In genomic region chr16:83952940-83953795, GRCh38 we compare ENCODE assay signal across 1 cellular context.
A peak's percentile ranks its signal among the peaks of the same experiment; 100 is the strongest.
TF ChIP-seq lines count a peak whose summit lies in the region.

OSGIN1 (plus strand) TSS chr16:83953240; CDS start chr16:83957672, 4,432 bp downstream.

TF ChIP-seq in K562, 482 proteins besides CTCF, POLR2A, EP300 and RAD21 (continued from another document and continues in another):
- TF ChIP-seq BRF2 (IDR thresholded peaks at IDR 0.05; ENCODE audit: borderline replicate concordance, insufficient read depth, insufficient read length): no peak
- TF ChIP-seq ZBTB34 (CRISPR knock-in tag; IDR thresholded peaks at IDR 0.05): no peak
- no peak for TF ChIP-seq EHMT2 (IDR thresholded peaks at IDR 0.05)
- TF ChIP-seq ZNF764 (CRISPR knock-in tag; IDR thresholded peaks at IDR 0.05; ENCODE audit: low read depth): no peak
- peak; percentile 88 for TF ChIP-seq POLR2G (IDR thresholded peaks at IDR 0.05; ENCODE audit: low read depth, low read length)
- peak; percentile 79; the same call in 1 of the 2 replicates for TF ChIP-seq HDAC2 (IDR thresholded peaks at IDR 0.05)
- TF ChIP-seq STAG1 (CRISPR knock-in tag; IDR thresholded peaks at IDR 0.05; ENCODE audit: borderline replicate concordance): no peak
- no peak for TF ChIP-seq KLF13 (tag; IDR thresholded peaks at IDR 0.05; ENCODE audit: borderline replicate concordance, low read depth)
- TF ChIP-seq POU5F1 (IDR thresholded peaks at IDR 0.05; ENCODE audit: borderline replicate concordance, low read depth, low read length, partially characterized antibody): no peak
- TF ChIP-seq HNRNPH1 (optimal IDR thresholded peaks at IDR 0.05; ENCODE audit: low read depth, low read length): no peak
- TF ChIP-seq SNAPC5 (CRISPR knock-in tag; IDR thresholded peaks at IDR 0.05): no peak
- no peak for TF ChIP-seq KLF16 (IDR thresholded peaks at IDR 0.05)
- 0 out of 2 replicates have a peak, but pooled peaks have one; percentile 82 for TF ChIP-seq ZNF165 (CRISPR knock-in tag; IDR thresholded peaks at IDR 0.05; ENCODE audit: borderline replicate concordance)
- TF ChIP-seq ZC3H4 (CRISPR knock-in tag; IDR thresholded peaks at IDR 0.05; ENCODE audit: borderline replicate concordance): no peak
- no peak for TF ChIP-seq NCOA4 (IDR thresholded peaks at IDR 0.05; ENCODE audit: partially characterized antibody)
- TF ChIP-seq ZNF609 (CRISPR knock-in tag; IDR thresholded peaks at IDR 0.05; ENCODE audit: borderline replicate concordance): no peak
- TF ChIP-seq MECOM (CRISPR knock-in tag; IDR thresholded peaks at IDR 0.05): no peak
- TF ChIP-seq ZBTB40 (IDR thresholded peaks at IDR 0.05): no peak
- no peak for TF ChIP-seq ZBTB40 (CRISPR knock-in tag; IDR thresholded peaks at IDR 0.05)
- TF ChIP-seq RBM25 (IDR thresholded peaks at IDR 0.05; ENCODE audit: low read depth, low read length, severe bottlenecking): no peak
- 0 out of 2 replicates have a peak, but pooled peaks have one; percentile 81 for TF ChIP-seq ZBTB26 (CRISPR knock-in tag; IDR thresholded peaks at IDR 0.05)
- 0 out of 2 replicates have a peak, but pooled peaks have one; percentile 40 for TF ChIP-seq SREBF2 (CRISPR knock-in tag; IDR thresholded peaks at IDR 0.05)
- TF ChIP-seq RNF219 (CRISPR knock-in tag; IDR thresholded peaks at IDR 0.05): no peak
- TF ChIP-seq ZNF76 (CRISPR knock-in tag; IDR thresholded peaks at IDR 0.05; ENCODE audit: borderline replicate concordance): no peak; the same call in 1 of the 2 replicates
- no peak for TF ChIP-seq CGGBP1 (CRISPR knock-in tag; IDR thresholded peaks at IDR 0.05)
- peak; percentile 80; the same call in 1 of the 2 replicates for TF ChIP-seq NKRF (IDR thresholded peaks at IDR 0.05; ENCODE audit: borderline replicate concordance)
- no peak for TF ChIP-seq ZNF740 (CRISPR knock-in tag; IDR thresholded peaks at IDR 0.05)
- TF ChIP-seq ZNF740 (tag; IDR thresholded peaks at IDR 0.05): no peak
- TF ChIP-seq SMAD3 (CRISPR knock-in tag; conservative IDR thresholded peaks at IDR 0.05): no peak
- TF ChIP-seq MEF2D (tag; conservative IDR thresholded peaks at IDR 0.05; ENCODE audit: low read depth): no peak
- 0 out of 2 replicates have a peak, but pooled peaks have one; percentile 42 for TF ChIP-seq ZNF212 (CRISPR knock-in tag; IDR thresholded peaks at IDR 0.05)
- TF ChIP-seq ZNF232 (CRISPR knock-in tag; IDR thresholded peaks at IDR 0.05): 0 out of 2 replicates have a peak, but pooled peaks have one; percentile 52
- peak in 1 of 2 experiments; percentile 71; a peak in 3 of 4 replicates for TF ChIP-seq MAZ (CRISPR knock-in tag; conservative IDR thresholded peaks at IDR 0.05 in 1 of 2, IDR thresholded peaks at IDR 0.05 in 1 of 2)
